2 cellular contexts compared by ENCODE assay signal in the genomic region with DNA sequence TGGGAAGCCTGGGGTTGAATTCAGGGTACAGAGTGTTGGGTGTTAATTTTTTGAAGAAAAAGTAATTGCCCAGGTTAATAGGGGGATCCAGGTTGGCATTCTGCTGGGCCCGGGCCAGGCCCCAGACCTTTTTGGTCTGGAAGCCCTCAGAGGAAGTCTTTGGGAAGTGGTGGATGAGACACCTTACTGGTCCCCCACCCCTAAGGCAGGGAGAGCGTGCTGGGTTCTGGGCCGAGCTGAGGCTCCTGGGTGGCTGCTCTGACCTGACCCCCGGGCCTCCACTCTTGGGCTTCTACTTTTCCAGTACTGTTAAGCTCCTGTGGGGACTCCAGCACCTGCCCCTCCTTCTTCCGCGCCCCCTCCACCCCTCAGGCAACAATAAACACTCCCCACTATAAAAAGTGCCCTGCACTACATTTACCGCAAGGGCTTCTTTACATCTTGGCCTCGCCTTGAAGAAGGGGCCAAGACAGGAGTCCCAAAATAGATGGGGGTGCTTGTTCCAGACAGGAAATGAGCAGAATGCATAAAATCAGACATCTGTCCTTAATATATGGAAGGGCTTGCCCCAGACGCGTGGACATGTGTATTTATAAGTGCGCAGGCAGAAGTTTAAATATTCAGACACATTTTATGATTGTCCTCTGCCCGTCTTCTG.
A peak's percentile ranks its signal among the peaks of the same experiment; 100 is the strongest.
TF ChIP-seq lines count a peak whose summit lies in the region.

No MANE protein-coding gene starts in this region.

TF ChIP-seq in HEK293, 187 proteins besides CTCF, POLR2A, EP300 and RAD21 (continues in another document):
- TF ChIP-seq PATZ1 (tag by site-specific recombination; IDR thresholded peaks at IDR 0.05) (no peak), SCRT2 (tag by site-specific recombination; IDR thresholded peaks at IDR 0.05) (no peak), FEZF1 (tag by site-specific recombination; IDR thresholded peaks at IDR 0.05) (peak; percentile 12; the same call in 1 of the 2 replicates), KLF1 (tag by site-specific recombination; IDR thresholded peaks at IDR 0.05) (peak; percentile 53), ZNF23 (tag by site-specific recombination; IDR thresholded peaks at IDR 0.05; ENCODE audit: borderline replicate concordance) (no peak)
- TF ChIP-seq, protein P1, sequence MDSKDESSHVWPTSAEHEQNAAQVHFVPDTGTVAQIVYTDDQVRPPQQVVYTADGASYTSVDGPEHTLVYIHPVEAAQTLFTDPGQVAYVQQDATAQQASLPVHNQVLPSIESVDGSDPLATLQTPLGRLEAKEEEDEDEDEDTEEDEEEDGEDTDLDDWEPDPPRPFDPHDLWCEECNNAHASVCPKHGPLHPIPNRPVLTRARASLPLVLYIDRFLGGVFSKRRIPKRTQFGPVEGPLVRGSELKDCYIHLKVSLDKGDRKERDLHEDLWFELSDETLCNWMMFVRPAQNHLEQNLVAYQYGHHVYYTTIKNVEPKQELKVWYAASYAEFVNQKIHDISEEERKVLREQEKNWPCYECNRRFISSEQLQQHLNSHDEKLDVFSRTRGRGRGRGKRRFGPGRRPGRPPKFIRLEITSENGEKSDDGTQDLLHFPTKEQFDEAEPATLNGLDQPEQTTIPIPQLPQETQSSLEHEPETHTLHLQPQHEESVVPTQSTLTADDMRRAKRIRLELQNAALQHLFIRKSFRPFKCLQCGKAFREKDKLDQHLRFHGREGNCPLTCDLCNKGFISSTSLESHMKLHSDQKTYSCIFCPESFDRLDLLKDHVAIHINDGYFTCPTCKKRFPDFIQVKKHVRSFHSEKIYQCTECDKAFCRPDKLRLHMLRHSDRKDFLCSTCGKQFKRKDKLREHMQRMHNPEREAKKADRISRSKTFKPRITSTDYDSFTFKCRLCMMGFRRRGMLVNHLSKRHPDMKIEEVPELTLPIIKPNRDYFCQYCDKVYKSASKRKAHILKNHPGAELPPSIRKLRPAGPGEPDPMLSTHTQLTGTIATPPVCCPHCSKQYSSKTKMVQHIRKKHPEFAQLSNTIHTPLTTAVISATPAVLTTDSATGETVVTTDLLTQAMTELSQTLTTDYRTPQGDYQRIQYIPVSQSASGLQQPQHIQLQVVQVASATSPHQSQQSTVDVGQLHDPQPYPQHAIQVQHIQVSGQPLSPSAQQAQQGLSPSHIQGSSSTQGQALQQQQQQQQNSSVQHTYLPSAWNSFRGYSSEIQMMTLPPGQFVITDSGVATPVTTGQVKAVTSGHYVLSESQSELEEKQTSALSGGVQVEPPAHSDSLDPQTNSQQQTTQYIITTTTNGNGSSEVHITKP (tag by site-specific recombination; IDR thresholded peaks at IDR 0.05) = peak; percentile 92
- TF ChIP-seq, protein P2, sequence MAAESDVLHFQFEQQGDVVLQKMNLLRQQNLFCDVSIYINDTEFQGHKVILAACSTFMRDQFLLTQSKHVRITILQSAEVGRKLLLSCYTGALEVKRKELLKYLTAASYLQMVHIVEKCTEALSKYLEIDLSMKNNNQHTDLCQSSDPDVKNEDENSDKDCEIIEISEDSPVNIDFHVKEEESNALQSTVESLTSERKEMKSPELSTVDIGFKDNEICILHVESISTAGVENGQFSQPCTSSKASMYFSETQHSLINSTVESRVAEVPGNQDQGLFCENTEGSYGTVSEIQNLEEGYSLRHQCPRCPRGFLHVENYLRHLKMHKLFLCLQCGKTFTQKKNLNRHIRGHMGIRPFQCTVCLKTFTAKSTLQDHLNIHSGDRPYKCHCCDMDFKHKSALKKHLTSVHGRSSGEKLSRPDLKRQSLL (tag by site-specific recombination; IDR thresholded peaks at IDR 0.05) = no peak
- TF ChIP-seq, protein P3, sequence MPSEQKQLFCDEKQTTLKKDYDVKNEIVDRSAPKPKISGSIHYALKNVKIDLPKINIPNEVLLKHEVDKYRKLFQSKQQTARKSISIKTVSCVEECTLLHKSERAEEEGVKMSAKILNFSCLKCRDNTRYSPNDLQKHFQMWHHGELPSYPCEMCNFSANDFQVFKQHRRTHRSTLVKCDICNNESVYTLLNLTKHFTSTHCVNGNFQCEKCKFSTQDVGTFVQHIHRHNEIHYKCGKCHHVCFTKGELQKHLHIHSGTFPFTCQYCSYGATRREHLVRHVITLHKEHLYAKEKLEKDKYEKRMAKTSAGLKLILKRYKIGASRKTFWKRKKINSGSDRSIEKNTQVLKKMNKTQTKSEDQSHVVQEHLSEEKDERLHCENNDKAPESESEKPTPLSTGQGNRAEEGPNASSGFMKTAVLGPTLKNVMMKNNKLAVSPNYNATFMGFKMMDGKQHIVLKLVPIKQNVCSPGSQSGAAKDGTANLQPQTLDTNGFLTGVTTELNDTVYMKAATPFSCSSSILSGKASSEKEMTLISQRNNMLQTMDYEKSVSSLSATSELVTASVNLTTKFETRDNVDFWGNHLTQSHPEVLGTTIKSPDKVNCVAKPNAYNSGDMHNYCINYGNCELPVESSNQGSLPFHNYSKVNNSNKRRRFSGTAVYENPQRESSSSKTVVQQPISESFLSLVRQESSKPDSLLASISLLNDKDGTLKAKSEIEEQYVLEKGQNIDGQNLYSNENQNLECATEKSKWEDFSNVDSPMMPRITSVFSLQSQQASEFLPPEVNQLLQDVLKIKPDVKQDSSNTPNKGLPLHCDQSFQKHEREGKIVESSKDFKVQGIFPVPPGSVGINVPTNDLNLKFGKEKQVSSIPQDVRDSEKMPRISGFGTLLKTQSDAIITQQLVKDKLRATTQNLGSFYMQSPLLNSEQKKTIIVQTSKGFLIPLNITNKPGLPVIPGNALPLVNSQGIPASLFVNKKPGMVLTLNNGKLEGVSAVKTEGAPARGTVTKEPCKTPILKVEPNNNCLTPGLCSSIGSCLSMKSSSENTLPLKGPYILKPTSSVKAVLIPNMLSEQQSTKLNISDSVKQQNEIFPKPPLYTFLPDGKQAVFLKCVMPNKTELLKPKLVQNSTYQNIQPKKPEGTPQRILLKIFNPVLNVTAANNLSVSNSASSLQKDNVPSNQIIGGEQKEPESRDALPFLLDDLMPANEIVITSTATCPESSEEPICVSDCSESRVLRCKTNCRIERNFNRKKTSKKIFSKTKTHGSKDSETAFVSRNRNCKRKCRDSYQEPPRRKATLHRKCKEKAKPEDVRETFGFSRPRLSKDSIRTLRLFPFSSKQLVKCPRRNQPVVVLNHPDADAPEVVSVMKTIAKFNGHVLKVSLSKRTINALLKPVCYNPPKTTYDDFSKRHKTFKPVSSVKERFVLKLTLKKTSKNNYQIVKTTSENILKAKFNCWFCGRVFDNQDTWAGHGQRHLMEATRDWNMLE (tag by site-specific recombination; conservative IDR thresholded peaks at IDR 0.05; ENCODE audit: low read depth) = no peak

TF ChIP-seq in H1, 55 proteins besides CTCF, POLR2A, EP300 and RAD21:
- TF ChIP-seq TAF7 (optimal IDR thresholded peaks at IDR 0.05; ENCODE audit: borderline replicate concordance, low read depth, low read length) (no peak), MAFK (IDR thresholded peaks at IDR 0.05; ENCODE audit: low read depth, low read length) (no peak), CBX8 (IDR thresholded peaks at IDR 0.05; ENCODE audit: borderline replicate concordance, low read depth, low read length) (peak; percentile 35; the same call in 1 of the 2 replicates), TEAD4 (IDR thresholded peaks at IDR 0.05; ENCODE audit: low read depth, low read length) (no peak), SP1 (IDR thresholded peaks at IDR 0.05; ENCODE audit: low read depth, low read length) (no peak), BCL11A (IDR thresholded peaks at IDR 0.05; ENCODE audit: low read depth in 2 of 2, low read length in 2 of 2) (no peak), ASH2L (IDR thresholded peaks at IDR 0.05; ENCODE audit: low read length) (no peak), CTBP2 (IDR thresholded peaks at IDR 0.05; ENCODE audit: borderline replicate concordance, insufficient read depth, insufficient read length, low read length) (no peak)
TF ChIP-seq in H1: peak in this region for 1.
